In genomic region chr3:4977889-4978258, GRCh38 we compare ENCODE assay signal across 8 cellular contexts. TPM values are rescaled to one million over a fixed set of nuclear protein-coding genes. Genes with fewer than 3 reads are reported as not detected.
DNase-seq lines count a peak whose midpoint lies in the region; ATAC-seq and TF ChIP-seq lines count a peak whose summit lies in the region.

No MANE protein-coding gene starts in this region.

- TF ChIP-seq EP300 in esophagus muscularis mucosa (IDR thresholded peaks at IDR 0.05) = no peak

- H3K4me1 ChIP-seq in right atrium auricular region (peaks cover 0 to 39% of the 10 kb centered on the region in 2 donors), esophagus muscularis mucosa (peaks cover 33 to 49% (median 44%) of the 10 kb centered on the region in 4 donors), prostate gland (replicated peaks) (peaks cover 15% of the 10 kb centered on the region)

- POLR2A ChIA-PET in WTC11 (lab: Charles Lee) = interaction anchor here (1.5 kb wide), 1 partner anchor 74 kb away, joined by 3 read pairs; no protein-coding TSS in a partner anchor

- H3K9me3 ChIP-seq in right atrium auricular region = no peaks in the 10 kb centered on the region
- H3K9me3 ChIP-seq in esophagus muscularis mucosa = no peaks in the 10 kb centered on the region
- H3K9me3 ChIP-seq in prostate gland = no peaks in the 10 kb centered on the region

- H3K27me3 ChIP-seq in right atrium auricular region = no peaks in the 10 kb centered on the region
- no peaks in the 10 kb centered on the region for H3K27me3 ChIP-seq in esophagus muscularis mucosa
- no peaks in the 10 kb centered on the region for H3K27me3 ChIP-seq in prostate gland (replicated peaks; ENCODE audit: insufficient read depth)

- TF ChIP-seq CTCF in right atrium auricular region (IDR thresholded peaks at IDR 0.05) (no peak), WTC11 (IDR thresholded peaks at IDR 0.05) (no peak), esophagus muscularis mucosa (IDR thresholded peaks at IDR 0.05) (no peak), prostate gland (IDR thresholded peaks at IDR 0.05) (peak in 1 of 4 experiments; percentile 2)

- H3K36me3 ChIP-seq in right atrium auricular region (peaks cover 2% of the 10 kb centered on the region), esophagus muscularis mucosa (peaks cover 0 to 13% (median 5%) of the 10 kb centered on the region in 4 donors), prostate gland (no peaks in the 10 kb centered on the region)

- ATAC-seq in Right ventricle myocardium inferior = no peak
- ATAC-seq in WTC11 = no peak
- no peak for ATAC-seq in GM18517 (IDR thresholded peaks at IDR 0.05; ENCODE audit: unreplicated experiment)
- no peak for ATAC-seq in GM21619 (IDR thresholded peaks at IDR 0.05; ENCODE audit: unreplicated experiment)

- H3K27me3 Mint-ChIP-seq in WTC11 (ENCODE audit: low read depth) = peaks cover 25% of the 10 kb centered on the region

- H3K4me3 Mint-ChIP-seq in WTC11 = peak overlapping the region; percentile 93

- H3K27ac ChIP-seq in right atrium auricular region (peak overlapping the region; percentile 96 to 98), esophagus muscularis mucosa (replicated peaks in 1 of 4) (peak overlapping the region; percentile 95 to 99 (median 97)), prostate gland (peak overlapping the region; percentile 98)

- CTCF ChIA-PET in WTC11 (lab: Charles Lee) = interaction anchor here (1.3 to 6.3 kb wide), 8 partner anchors 9 to 627 kb away, joined by 3 to 110 read pairs (median 23); no protein-coding TSS in a partner anchor

- H3K9me3 Mint-ChIP-seq in WTC11 = no peaks in the 10 kb centered on the region

- H3K4me1 Mint-ChIP-seq in WTC11 = peaks cover 33% of the 10 kb centered on the region

- DNase-seq in right atrium auricular region (ENCODE audit: low spot score) (no peak), Right ventricle myocardium inferior (ENCODE audit: missing footprints) (no peak), WTC11 (ENCODE audit: low spot score) (no peak), esophagus muscularis mucosa (ENCODE audit: extremely low spot score) (no peak), prostate gland (ENCODE audit: low spot score) (no peak), T-helper 9 cell (no peak)

- under 1% methylated on average over 16 of the region's 17 CpGs for WGBS in esophagus muscularis mucosa
- WGBS in prostate gland = 0% methylated on average over 16 of the region's 17 CpGs

- peak overlapping the region; percentile 73 for H3K27ac Mint-ChIP-seq in WTC11

- H3K36me3 Mint-ChIP-seq in WTC11 = peaks cover 14% of the 10 kb centered on the region

- no peak for TF ChIP-seq POLR2A in esophagus muscularis mucosa (IDR thresholded peaks at IDR 0.05; ENCODE audit: low read depth)
- TF ChIP-seq POLR2A in prostate gland (IDR thresholded peaks at IDR 0.05) = no peak

- intact Hi-C loops in Right ventricle myocardium inferior (cut with DNase I) = loop anchor here (1.0 to 2.0 kb wide), 5 partner anchors 39 to 257 kb away; no protein-coding TSS in a partner anchor
- intact Hi-C loops in esophagus muscularis mucosa (cut with DNase I) = loop anchor here (5.0 kb wide), 2 partner anchors 151 to 256 kb away; no protein-coding TSS in a partner anchor
- intact Hi-C loops in prostate gland (cut with DNase I) = loop anchor here (5.0 kb wide), 2 partner anchors 151 to 256 kb away; no protein-coding TSS in a partner anchor

- H3K4me3 ChIP-seq in right atrium auricular region = peak overlapping the region; percentile 87 to 92
- H3K4me3 ChIP-seq in esophagus muscularis mucosa = peak overlapping the region; percentile 71 to 94 (median 86)
- peak overlapping the region; percentile 68 to 69 for H3K4me3 ChIP-seq in prostate gland

TF ChIP-seq in WTC11, 78 proteins besides CTCF, POLR2A, EP300 and RAD21:
- no peak for TF ChIP-seq FOXJ3 (CRISPR knock-in tag; IDR thresholded peaks at IDR 0.05; ENCODE audit: borderline replicate concordance)
- no peak for TF ChIP-seq ZNF219 (CRISPR knock-in tag; IDR thresholded peaks at IDR 0.05; ENCODE audit: borderline replicate concordance)
- TF ChIP-seq EMX1 (CRISPR knock-in tag; IDR thresholded peaks at IDR 0.05) = no peak
- TF ChIP-seq, protein P1, sequence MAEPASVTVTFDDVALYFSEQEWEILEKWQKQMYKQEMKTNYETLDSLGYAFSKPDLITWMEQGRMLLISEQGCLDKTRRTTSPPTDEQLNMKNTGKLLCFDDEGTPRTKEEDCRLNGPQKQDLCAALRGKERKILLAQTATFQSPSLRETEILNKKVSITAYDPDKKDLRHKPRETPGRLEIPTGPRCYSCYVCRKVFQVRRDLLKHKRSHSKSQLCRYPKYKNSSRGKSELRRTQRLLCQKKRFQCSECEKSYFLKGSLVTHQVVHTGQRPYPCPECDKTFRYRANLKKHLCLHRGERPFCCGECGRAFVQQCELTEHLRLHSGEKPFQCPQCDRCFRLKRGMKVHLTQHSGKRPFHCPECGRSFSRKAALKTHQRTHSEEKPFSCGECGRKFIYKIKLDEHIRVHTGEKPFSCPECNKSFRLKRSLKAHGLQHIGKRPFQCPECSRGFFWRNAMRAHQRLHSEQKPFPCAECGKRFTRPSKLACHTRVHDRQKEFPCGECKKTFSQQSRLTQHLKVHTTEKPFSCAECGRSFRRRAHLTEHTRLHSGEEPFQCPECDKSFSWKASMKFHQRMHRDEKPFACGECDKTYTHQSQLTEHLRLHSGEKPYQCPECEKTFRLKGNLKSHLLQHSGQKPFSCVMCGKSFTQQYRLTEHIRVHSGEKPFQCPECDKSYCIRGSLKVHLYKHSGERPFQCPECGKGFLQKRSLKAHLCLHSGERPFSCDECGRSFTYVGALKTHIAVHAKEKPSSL (CRISPR knock-in tag; conservative IDR thresholded peaks at IDR 0.05) = no peak
- no peak for TF ChIP-seq ZNF281 (CRISPR knock-in tag; IDR thresholded peaks at IDR 0.05)
- no peak for TF ChIP-seq ZBTB43 (CRISPR knock-in tag; IDR thresholded peaks at IDR 0.05)
- TF ChIP-seq CBFB (CRISPR knock-in tag; IDR thresholded peaks at IDR 0.05; ENCODE audit: low read depth) = no peak
- TF ChIP-seq CREM (CRISPR knock-in tag; IDR thresholded peaks at IDR 0.05) = no peak
- no peak for TF ChIP-seq JAZF1 (CRISPR knock-in tag; IDR thresholded peaks at IDR 0.05)
- TF ChIP-seq NR1H2 (CRISPR knock-in tag; IDR thresholded peaks at IDR 0.05) = no peak

RNA-seq across cellular contexts. Expression of gene BHLHE40, which starts 1.4 kb away (rescaled TPM):
- 10 to 100 TPM; 32.3 to 49.5 TPM for total RNA-seq in right atrium auricular region
- 26.9 TPM for total RNA-seq in Right ventricle myocardium inferior
- 5.7 to 9.1 TPM (median 7.5 TPM) in 3 replicates for total RNA-seq in WTC11 (2021)
- total RNA-seq in esophagus muscularis mucosa = 100 to 1,000 TPM in 1 of 4 donors, 10 to 100 TPM in 2, 1 to 10 TPM in 1; 8.3 to 170 (median 19.4) TPM
- total RNA-seq in prostate gland = 10 to 100 TPM; 32.3 to 52.0 TPM
